ENCODE assay signal across 14 cellular contexts in genomic region chr5:157049605-157050004, GRCh38. TPM values are rescaled to one million over a fixed set of nuclear protein-coding genes. Genes with fewer than 3 reads are reported as not detected.
DNase-seq lines count a peak whose midpoint lies in the region; ATAC-seq and TF ChIP-seq lines count a peak whose summit lies in the region.
"Had no signal": no experiment of that assay in that cellular context is flagged by ENCODE, and none has a peak within 500 bp of the region (broad histone marks: within the 10 kb centered on the region; RNA-seq: fewer than 3 reads in every experiment).

No MANE protein-coding gene starts in this region.

- CTCF ChIA-PET in activated CD4-positive, alpha-beta T cell treated with anti-CD3 and anti-CD28 coated beads, Interleukin-2, amount 10 ng/mL, durations not matched to agents 7 days and 5 days (lab: Charles Lee) = interaction anchor here (0.6 to 2.1 kb wide), 4 partner anchors 10 to 108 kb away, joined by 3 to 9 read pairs (median 4); partner anchors contain the start of gene HAVCR1

- no peaks in the 10 kb centered on the region for H3K79me2 ChIP-seq in osteoblast (ENCODE audit: insufficient read depth, low read length)

- POLR2A ChIA-PET in activated CD4-positive, alpha-beta T cell treated with anti-CD3 and anti-CD28 coated beads, Interleukin-2, amount 10 ng/mL, durations not matched to agents 7 days and 5 days (lab: Charles Lee) = no interaction called here

- peak overlapping the region; percentile 54 for H3K4me3 Mint-ChIP-seq in activated CD4-positive, alpha-beta T cell treated with anti-CD3 and anti-CD28 coated beads, Interleukin-2, amount 10 ng/mL, durations not matched to agents 7 days and 5 days

- ATAC-seq in GM21423 (IDR thresholded peaks at IDR 0.05; ENCODE audit: unreplicated experiment) = no peak
- ATAC-seq: K562 had no signal

- H3K27me3 ChIP-seq in HUES6 (ENCODE audit: control insufficient read depth, insufficient read depth, low read length) = no peaks in the 10 kb centered on the region
- no peaks in the 10 kb centered on the region for H3K27me3 ChIP-seq in effector memory CD4-positive, alpha-beta T cell (replicated peaks; ENCODE audit: control insufficient read depth, insufficient read depth, low read length, poor library complexity, severe bottlenecking)
- no peaks in the 10 kb centered on the region for H3K27me3 ChIP-seq in osteoblast (ENCODE audit: insufficient read depth, low read length)
- H3K27me3 ChIP-seq: testis had no signal

- H3K27me3 Mint-ChIP-seq in activated CD4-positive, alpha-beta T cell treated with anti-CD3 and anti-CD28 coated beads, Interleukin-2, amount 10 ng/mL, durations not matched to agents 7 days and 5 days = no peaks in the 10 kb centered on the region

- peaks cover 17% of the 10 kb centered on the region for H3K4me1 ChIP-seq in HUES6 (ENCODE audit: control insufficient read depth, insufficient read depth, low read length)
- H3K4me1 ChIP-seq in effector memory CD4-positive, alpha-beta T cell (ENCODE audit: control insufficient read depth, insufficient read depth, low read length, poor library complexity, severe bottlenecking) = peaks cover 8% of the 10 kb centered on the region
- peaks cover 4% of the 10 kb centered on the region for H3K4me1 ChIP-seq in osteoblast (ENCODE audit: insufficient read depth, low read length)
- H3K4me1 ChIP-seq: prostate gland, testis had no signal

- TF ChIP-seq CTCF in osteoblast (IDR thresholded peaks at IDR 0.05; ENCODE audit: extremely low read depth, low read depth, low read length) = no peak

- peak overlapping the region; percentile 72 for H2AFZ ChIP-seq in osteoblast (ENCODE audit: low read length)

- H3K4me2 ChIP-seq in osteoblast (ENCODE audit: insufficient read depth, low read length) = peak overlapping the region; percentile 61

- H3K4me1 Mint-ChIP-seq in activated CD4-positive, alpha-beta T cell treated with anti-CD3 and anti-CD28 coated beads, Interleukin-2, amount 10 ng/mL, durations not matched to agents 7 days and 5 days = peaks cover 38% of the 10 kb centered on the region

- no peaks in the 10 kb centered on the region for H4K20me1 ChIP-seq in osteoblast (ENCODE audit: insufficient read depth, low read length)

- no peaks in the 10 kb centered on the region for H3K36me3 ChIP-seq in HUES6 (ENCODE audit: control insufficient read depth, insufficient read depth, low read length)
- H3K36me3 ChIP-seq in effector memory CD4-positive, alpha-beta T cell (ENCODE audit: control insufficient read depth, insufficient read depth, low read length) = no peaks in the 10 kb centered on the region
- H3K36me3 ChIP-seq in osteoblast (ENCODE audit: insufficient read depth, low read length) = no peaks in the 10 kb centered on the region
- H3K36me3 ChIP-seq: left ventricle myocardium inferior, prostate gland had no signal

- peaks cover 18% of the 10 kb centered on the region for H3K9me3 Mint-ChIP-seq in activated CD4-positive, alpha-beta T cell treated with anti-CD3 and anti-CD28 coated beads, Interleukin-2, amount 10 ng/mL, durations not matched to agents 7 days and 5 days

- peaks cover 32% of the 10 kb centered on the region for H3K36me3 Mint-ChIP-seq in activated CD4-positive, alpha-beta T cell treated with anti-CD3 and anti-CD28 coated beads, Interleukin-2, amount 10 ng/mL, durations not matched to agents 7 days and 5 days (ENCODE audit: low read depth)

- peak overlapping the region; percentile 6 for H3K9ac ChIP-seq in HUES6 (ENCODE audit: low read length)

- H3K4me3 ChIP-seq in HUES6 (ENCODE audit: low read depth, low read length) = no peak overlapping the region
- peak overlapping the region; percentile 8 for H3K4me3 ChIP-seq in effector memory CD4-positive, alpha-beta T cell (ENCODE audit: insufficient read depth, low read depth, low read length, poor library complexity, severe bottlenecking)
- peak overlapping the region; percentile 55 for H3K4me3 ChIP-seq in osteoblast (ENCODE audit: insufficient read depth, low read length)
- H3K4me3 ChIP-seq: K562, left ventricle myocardium inferior, prostate gland, testis had no signal

- peak overlapping the region; percentile 76 for H3K27ac Mint-ChIP-seq in activated CD4-positive, alpha-beta T cell treated with anti-CD3 and anti-CD28 coated beads, Interleukin-2, amount 10 ng/mL, durations not matched to agents 7 days and 5 days

- H3K27ac ChIP-seq in HUES6 (ENCODE audit: low read depth, low read length) = peak overlapping the region; percentile 62; the same call in 1 of the 2 replicates
- no peak overlapping the region for H3K27ac ChIP-seq in effector memory CD4-positive, alpha-beta T cell (ENCODE audit: insufficient read depth, low read length, poor library complexity, severe bottlenecking)
- no peak overlapping the region for H3K27ac ChIP-seq in osteoblast (ENCODE audit: low read depth, low read length)
- H3K27ac ChIP-seq: left ventricle myocardium inferior, prostate gland, testis had no signal

- DNase-seq in activated CD4-positive, alpha-beta T cell treated with anti-CD3 and anti-CD28 coated beads, Interleukin-2, amount 10 ng/mL, durations not matched to agents 7 days and 5 days = no peak
- no peak for DNase-seq in activated CD4-positive, alpha-beta T cell treated with anti-CD3 and anti-CD28 coated beads, Interleukin-2, amount 50 U/mL, for 4 hours
- no peak for DNase-seq in effector memory CD4-positive, alpha-beta T cell
- no peak for DNase-seq in osteoblast (ENCODE audit: insufficient read length, low spot score, missing footprints)
- DNase-seq in NCI-H2227 (lab: John Stamatoyannopoulos, UW; ENCODE audit: unreplicated experiment) = no peak
- DNase-seq in SHP77 (lab: John Stamatoyannopoulos, UW) = no peak
- DNase-seq: left ventricle myocardium inferior; RPMI8226; stimulated activated CD4-positive, alpha-beta T cell treated with anti-CD3 and anti-CD28 coated beads, Interleukin-4, amount 100 ng/mL, for 24 hours; testis had no signal

- no peaks in the 10 kb centered on the region; the same call in 1 of the 2 replicates for H3K9me3 ChIP-seq in HUES6 (ENCODE audit: control insufficient read depth, insufficient read depth, low read depth, low read length)
- H3K9me3 ChIP-seq in effector memory CD4-positive, alpha-beta T cell (ENCODE audit: control insufficient read depth, low read length) = no peaks in the 10 kb centered on the region
- H3K9me3 ChIP-seq in osteoblast (ENCODE audit: low read depth, low read length) = no peaks in the 10 kb centered on the region
- H3K9me3 ChIP-seq: left ventricle myocardium inferior, prostate gland, testis had no signal

RNA-seq across cellular contexts. Expression of gene HAVCR1, which starts 9.3 kb away (rescaled TPM):
- total RNA-seq in activated CD4-positive, alpha-beta T cell treated with anti-CD3 and anti-CD28 coated beads, Interleukin-2, amount 10 ng/mL, durations not matched to agents 7 days and 5 days = 1 to 10 TPM; 1.5 to 2.0 TPM
- 0.36 TPM in 1 of 2 replicates, not detected in the other for total RNA-seq in osteoblast
- total RNA-seq: K562, left ventricle myocardium inferior had no signal

RNA-seq across cellular contexts. Expression of gene HAVCR2, which starts 59.2 kb away (rescaled TPM):
- 10 to 100 TPM; 30.9 to 34.7 TPM for total RNA-seq in activated CD4-positive, alpha-beta T cell treated with anti-CD3 and anti-CD28 coated beads, Interleukin-2, amount 10 ng/mL, durations not matched to agents 7 days and 5 days
- total RNA-seq in osteoblast = 0.59 and 0.72 TPM in 2 replicates

Comparison
In these comparisons a context has a peak if more than half of its experiments do, and no peak if none do; other contexts are left out.
1. RNA of gene HAVCR2, which starts 59.2 kb away (total RNA-seq): 30.9 to 34.7 TPM in activated CD4-positive, alpha-beta T cell treated with anti-CD3 and anti-CD28 coated beads, Interleukin-2, amount 10 ng/mL, durations not matched to agents 7 days and 5 days; 0.59 to 0.72 TPM in osteoblast; every median in the first group is over 10 times any median in the second.